Comparison of ENCODE assay signal across 8 cellular contexts in genomic region chr4:48340905-48341775, GRCh38. TPM values are rescaled to one million over a fixed set of nuclear protein-coding genes. Genes with fewer than 3 reads are reported as not detected.
A peak's percentile ranks its signal among the peaks of the same experiment; 100 is the strongest.
DNase-seq lines count a peak whose midpoint lies in the region; ATAC-seq and TF ChIP-seq lines count a peak whose summit lies in the region.

Gene SLAIN2 (plus strand): TSS chr4:48341529. CDS start chr4:48341740, 211 bp downstream.

- no peaks in the 10 kb centered on the region for H3K27me3 ChIP-seq in mononuclear cell (ENCODE audit: insufficient read depth, low read length)

- DNase-seq in DMS114 treated with DMSO at 0.1 percent for 48 hours (lab: John Stamatoyannopoulos, UW; ENCODE audit: unreplicated experiment) (peak; percentile 91), HuH-7.5 (ENCODE audit: low spot score) (peak; percentile 78), OCI-LY7 (ENCODE audit: low spot score) (peak; percentile 95), activated T-cell treated with anti-CD3 and anti-CD28 coated beads for 24 hours (ENCODE audit: low read depth) (peak; percentile 98), epidermal melanocyte (ENCODE audit: insufficient read length, low spot score) (peak; percentile 86)
- peak; percentile 98 to 99 for DNase-seq in stimulated activated CD8-positive, alpha-beta memory T cell treated with anti-CD3 and anti-CD28 coated beads, Interleukin-4, amount 100 ng/mL, for 1 hour (ENCODE audit: low read depth in 2 of 2, low spot score in 1 of 2)

- no peaks in the 10 kb centered on the region for H3K9me2 ChIP-seq in OCI-LY7 (ENCODE audit: insufficient read depth, low read length)

- peaks cover 23% of the 10 kb centered on the region; the same call in 1 of the 2 replicates for H4K20me1 ChIP-seq in OCI-LY7 (ENCODE audit: insufficient read depth, low read length)

- intact Hi-C loops in OCI-LY7 (cut with micrococcal nuclease; ENCODE audit: unreplicated experiment), result loop anchor here (1.0 to 10.0 kb wide), 7 partner anchors 71 to 856 kb away; partner anchors contain the start of genes ATP10D, FRYL, NFXL1 and OCIAD1

- H3K79me2 ChIP-seq in OCI-LY7 (ENCODE audit: insufficient read depth, low read depth, low read length), result peaks cover 46% of the 10 kb centered on the region

- H3K36me3 ChIP-seq in OCI-LY7 (ENCODE audit: insufficient read depth, low read length), result no peaks in the 10 kb centered on the region

- TF ChIP-seq CTCF in OCI-LY7 (conservative IDR thresholded peaks at IDR 0.05; ENCODE audit: low read length), result no peak

- CTCF ChIA-PET in OCI-LY7 (lab: Charles Lee; ENCODE audit: unreplicated experiment), result no interaction called here

- H3K4me3 ChIP-seq in OCI-LY7 (ENCODE audit: low read depth, low read length, poor library complexity, severe bottlenecking) (peak within 1 kb of the TSS; percentile 93), mononuclear cell (ENCODE audit: low read length) (peak within 1 kb of the TSS; percentile 83)

- H3K4me1 ChIP-seq in OCI-LY7 (ENCODE audit: insufficient read depth, low read length, poor library complexity, severe bottlenecking) (peaks cover 29% of the 10 kb centered on the region), mononuclear cell (ENCODE audit: insufficient read depth, low read length) (peaks cover 29% of the 10 kb centered on the region)

- POLR2A ChIA-PET in OCI-LY7 (lab: Charles Lee), result interaction anchor here (0.6 to 1.6 kb wide), 12 partner anchors 8 to 890 kb away, joined by 3 to 5 read pairs (median 3); no protein-coding TSS in a partner anchor

- ATAC-seq in GM21526 (IDR thresholded peaks at IDR 0.05; ENCODE audit: low FRiP score, unreplicated experiment), result peak; percentile 86

- H3K27ac ChIP-seq in OCI-LY7 (ENCODE audit: low read depth, low read length, poor library complexity, severe bottlenecking), result peak within 1 kb of the TSS; percentile 82

- BruUV-seq in OCI-LY7 (replicated peaks; lab: Mats Ljungman, UMichigan), result TSS peak; percentile 92

- H3K9me3 ChIP-seq in OCI-LY7 (ENCODE audit: low read length) (no peaks in the 10 kb centered on the region), mononuclear cell (ENCODE audit: low read depth, low read length) (no peaks in the 10 kb centered on the region)

- peak within 1 kb of the TSS; percentile 97 for H2AFZ ChIP-seq in OCI-LY7 (ENCODE audit: low read length)

- peak within 1 kb of the TSS; percentile 99 for H3K4me2 ChIP-seq in OCI-LY7 (ENCODE audit: low read length)

RNA-seq across cellular contexts. Expression of gene SLAIN2, which starts in this region (rescaled TPM):
- 21.1 and 24.7 TPM in 2 replicates for total RNA-seq in OCI-LY7 (2014; rRNA removed; shearing (Covaris generic))
- total RNA-seq in OCI-LY7 (2022) (39.4 and 40.2 TPM in 2 replicates), mononuclear cell (83.7 TPM)

Comparison
In these comparisons a context has a peak if more than half of its experiments do, and no peak if none do; other contexts are left out.
1. Peak in every context shown above with its lines: DNase-seq, ATAC-seq, H3K4me3 ChIP-seq and H3K27ac ChIP-seq.